Comparison of ENCODE assay signal across 8 cellular contexts in the genomic region with DNA sequence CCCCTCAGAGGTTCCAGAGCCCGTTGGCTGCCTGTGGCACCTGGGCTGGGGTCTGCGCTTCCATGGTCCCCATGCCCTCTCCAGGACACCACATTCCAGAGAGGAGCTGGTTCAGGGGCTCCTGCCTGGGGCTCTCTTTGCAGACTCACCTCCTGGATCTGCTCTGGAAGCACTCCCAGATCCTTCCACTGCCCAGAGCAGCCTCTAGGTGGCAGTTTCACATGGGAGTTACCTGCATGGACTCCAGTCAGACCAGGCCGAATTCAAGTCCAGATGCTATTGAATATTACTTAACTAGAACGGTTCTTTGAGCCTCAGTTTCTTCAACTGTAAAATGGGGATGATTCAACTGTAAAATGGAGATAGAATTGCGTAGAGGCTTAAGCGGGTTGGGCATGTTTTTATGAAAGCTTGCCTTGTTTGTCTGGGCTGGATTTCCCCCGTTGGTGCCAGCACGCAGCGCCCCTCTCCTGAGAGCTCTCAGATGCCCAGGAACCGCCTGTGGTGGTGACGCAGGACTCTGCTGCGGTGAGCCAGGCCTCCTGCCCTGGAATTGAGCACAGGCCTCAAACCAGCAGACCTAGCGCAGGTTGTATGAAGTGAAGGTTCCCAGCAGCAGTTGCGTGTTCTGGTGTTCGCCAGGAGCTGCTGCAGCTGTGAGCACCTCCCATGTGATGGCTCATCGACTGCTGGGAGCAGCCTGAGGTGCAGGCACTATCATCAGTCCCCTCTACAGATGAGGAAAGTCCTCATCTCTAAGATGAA. TPM values are rescaled to one million over a fixed set of nuclear protein-coding genes. Genes with fewer than 3 reads are reported as not detected.
DNase-seq lines count a peak whose midpoint lies in the region; ATAC-seq and TF ChIP-seq lines count a peak whose summit lies in the region.

No MANE protein-coding gene starts in this region.

- no peaks in the 10 kb centered on the region for H3K36me3 Mint-ChIP-seq in osteocyte (ENCODE audit: unreplicated experiment)

- ATAC-seq in GM21723 (IDR thresholded peaks at IDR 0.05; ENCODE audit: unreplicated experiment), result no peak

- TF ChIP-seq CTCF in HL-60 (IDR thresholded peaks at IDR 0.05; ENCODE audit: insufficient read depth, low read length) (peak; percentile 61), osteocyte (IDR thresholded peaks at IDR 0.05) (peak; percentile 66)

- no peak overlapping the region for H3K4me3 ChIP-seq in HL-60 (replicated peaks; ENCODE audit: insufficient read depth, low read length)

- no peaks in the 10 kb centered on the region for H3K4me1 Mint-ChIP-seq in osteocyte (ENCODE audit: unreplicated experiment)

- no peak overlapping the region for H3K27ac Mint-ChIP-seq in osteocyte (ENCODE audit: unreplicated experiment)

- peaks cover 18% of the 10 kb centered on the region for H3K27me3 Mint-ChIP-seq in osteocyte (ENCODE audit: unreplicated experiment)

- no peak overlapping the region for H3K4me3 Mint-ChIP-seq in osteocyte (ENCODE audit: unreplicated experiment)

- H3K9me3 Mint-ChIP-seq in osteocyte (ENCODE audit: unreplicated experiment), result no peaks in the 10 kb centered on the region

- H3K27ac ChIP-seq in HL-60 (replicated peaks), result no peak overlapping the region

- peak; percentile 55 for DNase-seq in AG08395 (ENCODE audit: low spot score)
- peak; percentile 52 for DNase-seq in EL
- DNase-seq in HL-60 (ENCODE audit: low read depth in 1 of 2, low spot score in 1 of 2), result peak; percentile 13 to 39
- DNase-seq in RPMI7951 (ENCODE audit: low read depth), result peak; percentile 42
- peak; percentile 26 for DNase-seq in fibroblast of gingiva (ENCODE audit: low read depth)
- no peak for DNase-seq in osteocyte (ENCODE audit: extremely low spot score, unreplicated experiment)
- DNase-seq in activated gamma-delta T cell treated with Interleukin-2 at 50 U/mL for 16 hours, result no peak

- no peaks in the 10 kb centered on the region for H3K27me3 ChIP-seq in HL-60 (ENCODE audit: insufficient read depth, poor library complexity, severe bottlenecking)

RNA-seq across cellular contexts. Expression of a gene that starts 44.2 kb away (rescaled TPM):
- total RNA-seq in RPMI7951 (2014; rRNA removed; shearing (Covaris generic)), result not detected in 2 replicates
- total RNA-seq in osteocyte, result not detected in 2 replicates

RNA-seq across cellular contexts. Expression of a gene that starts 50.6 kb away (rescaled TPM):
- total RNA-seq in RPMI7951 (2014; rRNA removed; shearing (Covaris generic)), result not detected in 2 replicates
- not detected in 2 replicates for total RNA-seq in osteocyte

Comparison
In these comparisons a context has a peak if more than half of its experiments do, and no peak if none do; other contexts are left out.
1. DNase-seq: peak in AG08395 (single experiment), EL (single experiment), HL-60 (2 of 2), RPMI7951 (single experiment) and fibroblast of gingiva (single experiment); none in osteocyte (single experiment) and activated gamma-delta T cell treated with Interleukin-2 at 50 U/mL for 16 hours (single experiment).